Comparison of ENCODE assay signal across 8 cellular contexts in the genomic region with DNA sequence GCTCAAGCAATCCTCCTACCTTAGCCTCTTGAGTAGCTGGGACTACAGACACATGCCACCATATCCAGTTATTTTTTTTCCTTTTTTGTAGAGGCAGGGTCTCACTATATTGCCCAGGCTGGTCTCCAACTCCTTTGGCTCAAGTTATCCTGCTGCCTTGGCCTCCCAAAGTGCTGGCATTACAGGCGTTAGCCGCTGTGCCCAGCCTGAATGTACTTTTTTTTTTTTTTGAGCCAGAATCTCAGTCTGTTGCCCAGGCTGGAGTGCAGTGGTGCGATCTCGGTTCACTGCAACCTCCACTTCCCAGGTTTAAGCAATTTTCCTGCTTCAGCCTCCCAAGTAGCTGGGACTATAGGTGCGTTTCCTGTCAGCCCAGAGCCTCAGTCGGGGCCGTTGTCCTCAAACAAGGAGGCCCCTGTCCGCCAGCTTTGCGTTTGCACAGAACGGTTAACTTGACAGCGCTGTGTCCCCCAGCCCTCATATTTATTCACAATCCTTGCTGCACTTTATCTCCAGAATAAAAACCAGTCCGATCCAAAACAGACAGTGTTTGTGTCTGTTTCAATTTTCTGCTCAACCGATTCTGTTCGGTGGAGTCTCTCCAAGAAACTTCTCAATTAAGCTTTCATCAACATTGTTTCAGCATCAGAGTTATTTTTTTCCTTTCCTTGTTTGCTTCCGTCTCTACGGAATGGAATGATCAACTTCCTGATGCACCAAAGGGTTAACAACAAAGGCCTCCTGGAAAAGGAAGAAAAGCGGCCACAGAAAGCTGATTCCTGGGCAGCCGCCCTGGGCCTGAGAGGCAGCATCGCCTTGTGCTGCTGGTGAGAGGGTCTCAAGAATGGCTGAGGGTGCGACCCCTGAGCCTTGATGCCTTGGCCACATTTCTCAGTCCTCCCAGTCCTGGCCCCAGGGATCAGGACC.
DNase-seq lines count a peak whose midpoint lies in the region; ATAC-seq and TF ChIP-seq lines count a peak whose summit lies in the region.

No MANE protein-coding gene starts in this region.

- peak overlapping the region; percentile 31; the same call in 1 of the 2 replicates for H3K27ac ChIP-seq in RWPE1
- H3K27ac ChIP-seq in neuronal stem cell (replicated peaks; ENCODE audit: low read length), result no peak overlapping the region

- no peak overlapping the region for H3K18ac ChIP-seq in neuronal stem cell (ENCODE audit: low read length)

- H2AFZ ChIP-seq in neuronal stem cell (ENCODE audit: low read length), result peak overlapping the region; percentile 86

- H2BK15ac ChIP-seq in neuronal stem cell (ENCODE audit: low read length), result no peak overlapping the region

- no peak overlapping the region for H3K14ac ChIP-seq in neuronal stem cell (ENCODE audit: low read length)

- DNase-seq in RWPE1 (ENCODE audit: low spot score) (no peak), epithelial cell of esophagus (ENCODE audit: low read depth) (no peak), neuronal stem cell (ENCODE audit: low spot score) (no peak)
- DNase-seq in activated CD4-positive, CD25-positive, alpha-beta regulatory T cell treated with anti-CD3 and anti-CD28 coated beads, Interleukin-2, amount 50 U/mL, for 72 hours, result no peak

- H3K27me3 ChIP-seq in neuronal stem cell (ENCODE audit: control insufficient read depth in 3 of 3, insufficient read depth in 3 of 3, low read depth in 1 of 3, low read length in 3 of 3), result peaks cover 0 to 3% (median 0%) of the 10 kb centered on the region in 3 experiments

- no peaks in the 10 kb centered on the region for H3K9me3 ChIP-seq in neuronal stem cell (replicated peaks in 1 of 2; ENCODE audit: control insufficient read depth in 2 of 2, insufficient read depth in 1 of 2, low read depth in 1 of 2, low read length in 2 of 2)

- no peak overlapping the region for H3K4me2 ChIP-seq in neuronal stem cell (ENCODE audit: insufficient read depth, low read length, poor library complexity, severe bottlenecking)

- H3K4me3 ChIP-seq in GM12875 (ENCODE audit: low read depth, low read length) (peak overlapping the region; percentile 27), epithelial cell of esophagus (ENCODE audit: low read length) (peak overlapping the region; percentile 61), neuronal stem cell (ENCODE audit: low read length in 2 of 2) (peak overlapping the region in 1 of 2 donors; percentile 41)

- no peak overlapping the region for H2BK5ac ChIP-seq in neuronal stem cell (ENCODE audit: low read length)

- no peak overlapping the region for H3K4ac ChIP-seq in neuronal stem cell (ENCODE audit: low read length)

- H3K79me1 ChIP-seq in neuronal stem cell (ENCODE audit: low read depth, low read length), result peaks cover 2% of the 10 kb centered on the region

- no peak overlapping the region for H2BK12ac ChIP-seq in neuronal stem cell (ENCODE audit: low read length)

- CTCF ChIA-PET in RWPE1 (lab: Yijun Ruan, JAX), result interaction anchor here (0.5 to 0.7 kb wide), 3 partner anchors 10 to 22 kb away, joined by 3 to 4 read pairs (median 3); no protein-coding TSS in a partner anchor

- no peaks in the 10 kb centered on the region for H3K36me3 ChIP-seq in neuronal stem cell (replicated peaks in 1 of 2; ENCODE audit: control insufficient read depth in 2 of 2, insufficient read depth in 2 of 2, low read length in 2 of 2)

- H3K23ac ChIP-seq in neuronal stem cell (ENCODE audit: low read depth, low read length, poor library complexity), result no peak overlapping the region

- ATAC-seq in GM21528 (IDR thresholded peaks at IDR 0.05; ENCODE audit: low FRiP score, unreplicated experiment) (no peak), GM18520 (IDR thresholded peaks at IDR 0.05; ENCODE audit: unreplicated experiment) (no peak), GM18873 (IDR thresholded peaks at IDR 0.05; ENCODE audit: low FRiP score, unreplicated experiment) (no peak)

- TF ChIP-seq CTCF in GM12875 (IDR thresholded peaks at IDR 0.05; ENCODE audit: borderline replicate concordance, insufficient read depth, low read depth, low read length), result no peak
- TF ChIP-seq CTCF in RWPE1 (conservative IDR thresholded peaks at IDR 0.05; ENCODE audit: low read depth), result no peak
- TF ChIP-seq CTCF in epithelial cell of esophagus (IDR thresholded peaks at IDR 0.05; ENCODE audit: insufficient read depth, low read depth, low read length, missing control alignments), result no peak

- H4K8ac ChIP-seq in neuronal stem cell (ENCODE audit: low read depth, low read length), result no peak overlapping the region

- POLR2A ChIA-PET in RWPE1 (lab: Yijun Ruan, JAX; ENCODE audit: low non-redundant PET), result no interaction called here

- H3K9ac ChIP-seq in neuronal stem cell (ENCODE audit: low read depth, low read length, poor library complexity), result no peak overlapping the region

- no CpG with 5 or more reads among the region's 20 CpGs for WGBS in neuronal stem cell (ENCODE audit: extremely low coverage in 2 of 2, insufficient read length in 2 of 2, insufficient replicate concordance in 1 of 2), 2 donors

- no peak overlapping the region for H4K91ac ChIP-seq in neuronal stem cell (ENCODE audit: low read depth, low read length, poor library complexity)

- H3K4me1 ChIP-seq in neuronal stem cell (ENCODE audit: control insufficient read depth in 2 of 2, insufficient read depth in 1 of 2, low read depth in 1 of 2, low read length in 2 of 2), result peaks cover 5 to 6% of the 10 kb centered on the region in 2 donors

- H2AK5ac ChIP-seq in neuronal stem cell (ENCODE audit: low read depth, low read length), result no peak overlapping the region

- H2BK120ac ChIP-seq in neuronal stem cell (ENCODE audit: low read depth, low read length), result no peak overlapping the region
